Comparison of ENCODE assay signal across 26 cellular contexts in the genomic region with DNA sequence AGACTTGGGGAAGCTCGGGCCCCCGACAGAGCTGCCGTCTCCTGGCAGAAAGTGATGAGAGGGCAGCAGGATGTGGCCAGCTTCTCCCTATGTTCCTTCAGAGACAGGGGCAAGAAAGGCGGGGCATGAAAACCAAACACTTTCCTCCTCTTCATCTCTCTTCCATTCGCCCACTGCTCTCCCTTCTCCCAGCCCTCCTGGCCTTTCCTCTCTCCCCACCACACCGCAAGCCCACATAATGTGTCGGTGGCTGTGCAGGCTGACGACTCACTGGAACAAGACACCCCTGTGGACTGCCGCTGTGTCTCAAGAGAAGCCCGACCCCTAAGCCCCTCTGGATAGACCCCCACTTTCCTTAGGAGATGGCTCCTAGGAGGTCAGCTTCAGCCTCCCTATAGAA. TPM values are rescaled to one million over a fixed set of nuclear protein-coding genes. Genes with fewer than 3 reads are reported as not detected.
DNase-seq lines count a peak whose midpoint lies in the region; ATAC-seq and TF ChIP-seq lines count a peak whose summit lies in the region.
"Had no signal": no experiment of that assay in that cellular context is flagged by ENCODE, and none has a peak within 500 bp of the region (broad histone marks: within the 10 kb centered on the region; RNA-seq: fewer than 3 reads in every experiment).

No MANE protein-coding gene starts in this region.

- H3K36me3 Mint-ChIP-seq in activated T-helper 1 cell treated with anti-CD3 and anti-CD28 coated beads, Interleukin-12 subunit alpha, Interleukin-12 subunit beta, Interleukin-2, Interleukin-4 antibody, amounts not matched to agents 30 ng/mL and 10 ng/mL and 1 ng/mL, durations not matched to agents 14 hours and 24 hours and 36 hours (ENCODE audit: low read depth), result peaks cover 28% of the 10 kb centered on the region
- H3K36me3 Mint-ChIP-seq in endothelial cell (ENCODE audit: low read depth, unreplicated experiment), result peaks cover 55% of the 10 kb centered on the region
- peaks cover 75 to 87% of the 10 kb centered on the region in 2 donors for H3K36me3 Mint-ChIP-seq in stimulated activated naive B cell treated with anti-CD40 and anti-IgM and Interleukin-4, amounts not matched to agents 10 μg/mL and 1 μg/mL and 100 μg/mL, for 72 hours

- no peak overlapping the region for H3K4me3 ChIP-seq in left ventricle myocardium inferior
- H3K4me3 ChIP-seq: GM12878, HAP-1, MG63 had no signal

- H3K9me3 Mint-ChIP-seq in activated T-helper 1 cell treated with anti-CD3 and anti-CD28 coated beads, Interleukin-12 subunit alpha, Interleukin-12 subunit beta, Interleukin-2, Interleukin-4 antibody, amounts not matched to agents 30 ng/mL and 10 ng/mL and 1 ng/mL, durations not matched to agents 14 hours and 24 hours and 36 hours, result no peaks in the 10 kb centered on the region
- H3K9me3 Mint-ChIP-seq in endothelial cell (ENCODE audit: unreplicated experiment), result no peaks in the 10 kb centered on the region
- no peaks in the 10 kb centered on the region for H3K9me3 Mint-ChIP-seq in stimulated activated naive B cell treated with anti-CD40 and anti-IgM and Interleukin-4, amounts not matched to agents 10 μg/mL and 1 μg/mL and 100 μg/mL, for 72 hours
- H3K9me3 Mint-ChIP-seq: CD8-positive, alpha-beta T cell had no signal

- no peaks in the 10 kb centered on the region for H3K27me3 Mint-ChIP-seq in activated T-helper 1 cell treated with anti-CD3 and anti-CD28 coated beads, Interleukin-12 subunit alpha, Interleukin-12 subunit beta, Interleukin-2, Interleukin-4 antibody, amounts not matched to agents 30 ng/mL and 10 ng/mL and 1 ng/mL, durations not matched to agents 14 hours and 24 hours and 36 hours (ENCODE audit: insufficient read depth)
- peaks cover 14% of the 10 kb centered on the region for H3K27me3 Mint-ChIP-seq in endothelial cell (ENCODE audit: unreplicated experiment)
- H3K27me3 Mint-ChIP-seq in stimulated activated naive B cell treated with anti-CD40 and anti-IgM and Interleukin-4, amounts not matched to agents 10 μg/mL and 1 μg/mL and 100 μg/mL, for 72 hours, result no peaks in the 10 kb centered on the region

- peaks cover 16% of the 10 kb centered on the region for H3K4me1 ChIP-seq in left ventricle myocardium inferior
- H3K4me1 ChIP-seq: Caco-2, HAP-1 had no signal

- H3K4me3 Mint-ChIP-seq in activated T-helper 1 cell treated with anti-CD3 and anti-CD28 coated beads, Interleukin-12 subunit alpha, Interleukin-12 subunit beta, Interleukin-2, Interleukin-4 antibody, amounts not matched to agents 30 ng/mL and 10 ng/mL and 1 ng/mL, durations not matched to agents 14 hours and 24 hours and 36 hours, result peak overlapping the region; percentile 19
- H3K4me3 Mint-ChIP-seq in endothelial cell (ENCODE audit: unreplicated experiment), result peak overlapping the region; percentile 20
- no peak overlapping the region for H3K4me3 Mint-ChIP-seq in stimulated activated naive B cell treated with anti-CD40 and anti-IgM and Interleukin-4, amounts not matched to agents 10 μg/mL and 1 μg/mL and 100 μg/mL, for 72 hours
- H3K4me3 Mint-ChIP-seq: CD8-positive, alpha-beta T cell had no signal

- peaks cover 66% of the 10 kb centered on the region for H3K36me3 ChIP-seq in left ventricle myocardium inferior
- H3K36me3 ChIP-seq: MG63 had no signal

- peak overlapping the region; percentile 42 for H3K27ac Mint-ChIP-seq in activated T-helper 1 cell treated with anti-CD3 and anti-CD28 coated beads, Interleukin-12 subunit alpha, Interleukin-12 subunit beta, Interleukin-2, Interleukin-4 antibody, amounts not matched to agents 30 ng/mL and 10 ng/mL and 1 ng/mL, durations not matched to agents 14 hours and 24 hours and 36 hours
- H3K27ac Mint-ChIP-seq in endothelial cell (ENCODE audit: unreplicated experiment), result no peak overlapping the region
- H3K27ac Mint-ChIP-seq in stimulated activated naive B cell treated with anti-CD40 and anti-IgM and Interleukin-4, amounts not matched to agents 10 μg/mL and 1 μg/mL and 100 μg/mL, for 72 hours, result peak overlapping the region; percentile 4
- H3K27ac Mint-ChIP-seq: CD8-positive, alpha-beta T cell had no signal

- no peak overlapping the region for H3K27ac ChIP-seq in left ventricle myocardium inferior (replicated peaks)

- no peak for ATAC-seq in Right ventricle myocardium inferior
- no peak for ATAC-seq in stimulated activated naive B cell treated with anti-CD40 and anti-IgM and Interleukin-4, amounts not matched to agents 10 μg/mL and 1 μg/mL and 100 μg/mL, for 72 hours (replicated peaks)
- ATAC-seq: CD8-positive, alpha-beta T cell; GM12878 had no signal

- peak; percentile 62 for DNase-seq in Right ventricle myocardium inferior (ENCODE audit: missing footprints)
- no peak for DNase-seq in left ventricle myocardium inferior
- DNase-seq in activated T-helper 1 cell treated with anti-CD3 and anti-CD28 coated beads, Interleukin-12 subunit alpha, Interleukin-12 subunit beta, Interleukin-2, Interleukin-4 antibody, amounts not matched to agents 30 ng/mL and 10 ng/mL and 1 ng/mL, durations not matched to agents 14 hours and 24 hours and 36 hours (ENCODE audit: low spot score), result no peak
- DNase-seq in endothelial cell (ENCODE audit: low spot score), result no peak
- no peak for DNase-seq in stimulated activated naive B cell treated with anti-CD40 and anti-IgM and Interleukin-4, amounts not matched to agents 10 μg/mL and 1 μg/mL and 100 μg/mL, for 72 hours
- no peak for DNase-seq in NCI-H1105 treated with DMSO at 0.1 percent for 48 hours (lab: John Stamatoyannopoulos, UW)
- DNase-seq in CD1c-positive myeloid dendritic cell (ENCODE audit: extremely low spot score), result no peak
- DNase-seq: Caco-2; CD8-positive, alpha-beta T cell; DMS 273 treated with DMSO at 0.1 percent for 48 hours; DMS79; EL; GDM1; GOT3; KBM-7; NCI-H1417; NCI-H1694; NCI-H2029 treated with DMSO at 0.1 percent for 48 hours; NCI-H446 treated with DMSO at 0.1 percent for 48 hours; NCI-H526; NCI-H82; NK-92 treated with Interleukin-12 subunit alpha and Interleukin-12 subunit beta, amount 100 ng/mL, for 24 hours; PC-3 had no signal

- no peaks in the 10 kb centered on the region for H3K9me3 ChIP-seq in left ventricle myocardium inferior (replicated peaks)
- H3K9me3 ChIP-seq: Caco-2, HAP-1, MG63 had no signal

- TF ChIP-seq CTCF in left ventricle myocardium inferior (IDR thresholded peaks at IDR 0.05; ENCODE audit: borderline replicate concordance), result no peak
- TF ChIP-seq CTCF in endothelial cell (IDR thresholded peaks at IDR 0.05; ENCODE audit: unreplicated experiment), result no peak

- intact Hi-C loops in Right ventricle myocardium inferior (cut with DNase I) (no loop called here), left ventricle myocardium inferior (cut with micrococcal nuclease) (no loop called here)
- intact Hi-C loops in activated T-helper 1 cell treated with anti-CD3 and anti-CD28 coated beads, Interleukin-12 subunit alpha, Interleukin-12 subunit beta, Interleukin-2, Interleukin-4 antibody, amounts not matched to agents 30 ng/mL and 10 ng/mL and 1 ng/mL, durations not matched to agents 14 hours and 24 hours and 36 hours (cut with micrococcal nuclease), result no loop called here

- no peaks in the 10 kb centered on the region for H3K27me3 ChIP-seq in left ventricle myocardium inferior (ENCODE audit: low read depth)
- H3K27me3 ChIP-seq: MG63 had no signal

- H3K4me1 Mint-ChIP-seq in activated T-helper 1 cell treated with anti-CD3 and anti-CD28 coated beads, Interleukin-12 subunit alpha, Interleukin-12 subunit beta, Interleukin-2, Interleukin-4 antibody, amounts not matched to agents 30 ng/mL and 10 ng/mL and 1 ng/mL, durations not matched to agents 14 hours and 24 hours and 36 hours (ENCODE audit: low read depth), result no peaks in the 10 kb centered on the region
- H3K4me1 Mint-ChIP-seq in endothelial cell (ENCODE audit: unreplicated experiment), result peaks cover 13% of the 10 kb centered on the region
- H3K4me1 Mint-ChIP-seq in stimulated activated naive B cell treated with anti-CD40 and anti-IgM and Interleukin-4, amounts not matched to agents 10 μg/mL and 1 μg/mL and 100 μg/mL, for 72 hours, result peaks cover 0 to 22% of the 10 kb centered on the region in 2 donors

RNA-seq across cellular contexts. Expression of a gene that starts 59.3 kb away (rescaled TPM):
- total RNA-seq in Right ventricle myocardium inferior (2.4 TPM), left ventricle myocardium inferior (4.4 TPM), endothelial cell (ENCODE audit: unreplicated experiment) (297 TPM)
- 1.3 and 2.1 TPM in 2 replicates for total RNA-seq in activated T-helper 1 cell treated with anti-CD3 and anti-CD28 coated beads, Interleukin-12 subunit alpha, Interleukin-12 subunit beta, Interleukin-2, Interleukin-4 antibody, amounts not matched to agents 30 ng/mL and 10 ng/mL and 1 ng/mL, durations not matched to agents 14 hours and 24 hours and 36 hours
- total RNA-seq: Caco-2 had no signal

Comparison
In these comparisons a context has a peak if more than half of its experiments do, and no peak if none do; other contexts are left out.
1. H3K4me3 Mint-ChIP-seq: peak in activated T-helper 1 cell treated with anti-CD3 and anti-CD28 coated beads, Interleukin-12 subunit alpha, Interleukin-12 subunit beta, Interleukin-2, Interleukin-4 antibody, amounts not matched to agents 30 ng/mL and 10 ng/mL and 1 ng/mL, durations not matched to agents 14 hours and 24 hours and 36 hours (single experiment) and endothelial cell (single experiment); none in stimulated activated naive B cell treated with anti-CD40 and anti-IgM and Interleukin-4, amounts not matched to agents 10 μg/mL and 1 μg/mL and 100 μg/mL, for 72 hours (0 of 2).
2. RNA of a gene that starts 59.3 kb away (total RNA-seq): 297 TPM in endothelial cell (single experiment); 4.4 TPM in left ventricle myocardium inferior (single experiment), 2.4 TPM in Right ventricle myocardium inferior (single experiment) and 1.3 to 2.1 TPM in activated T-helper 1 cell treated with anti-CD3 and anti-CD28 coated beads, Interleukin-12 subunit alpha, Interleukin-12 subunit beta, Interleukin-2, Interleukin-4 antibody, amounts not matched to agents 30 ng/mL and 10 ng/mL and 1 ng/mL, durations not matched to agents 14 hours and 24 hours and 36 hours; every median in the first group is over 10 times any median in the second.